In genomic region chr12:56601503-56601902, GRCh38 we compare ENCODE assay signal across 8 cellular contexts. TPM values are rescaled to one million over a fixed set of nuclear protein-coding genes. Genes with fewer than 3 reads are reported as not detected.
DNase-seq lines count a peak whose midpoint lies in the region; ATAC-seq and TF ChIP-seq lines count a peak whose summit lies in the region.

No MANE protein-coding gene starts in this region.

- intact Hi-C loops in aorta (cut with DNase I) = no loop called here

- TF ChIP-seq CTCF in endothelial cell (IDR thresholded peaks at IDR 0.05; ENCODE audit: unreplicated experiment) = no peak

- no peak overlapping the region for H3K27ac Mint-ChIP-seq in endothelial cell (ENCODE audit: unreplicated experiment)

- peak; percentile 65 for DNase-seq in NCI-H82 (lab: John Stamatoyannopoulos, UW)
- DNase-seq in NCI-H82 treated with DMSO at 0.1 percent for 48 hours (lab: John Stamatoyannopoulos, UW; ENCODE audit: unreplicated experiment) = no peak
- DNase-seq in T-helper 22 cell (ENCODE audit: low read depth) = peak; percentile 5
- peak; percentile 28 for DNase-seq in endothelial cell (ENCODE audit: low spot score)
- peak; percentile 2 to 15 for DNase-seq in stimulated activated CD4-positive, alpha-beta T cell treated with anti-CD3 and anti-CD28 coated beads, Interleukin-4, amount 100 ng/mL, for 48 hours (ENCODE audit: low read depth in 2 of 2)
- DNase-seq in medulla oblongata (ENCODE audit: extremely low spot score) = no peak
- no peak for DNase-seq in aorta

- peaks cover 5 to 28% of the 10 kb centered on the region in 2 donors for H3K36me3 ChIP-seq in aorta (ENCODE audit: control insufficient read depth in 1 of 2, insufficient read depth in 2 of 2, low read length in 1 of 2)

- ATAC-seq in HG02678 (IDR thresholded peaks at IDR 0.05; ENCODE audit: unreplicated experiment) = no peak
- ATAC-seq in aorta (ENCODE audit: low FRiP score) = no peak

- 57 to 61% methylated on average over 3 of the region's 3 CpGs for WGBS in aorta, 2 donors

- no peak overlapping the region for H3K4me3 ChIP-seq in aorta (ENCODE audit: low read length in 2 of 2)

- peaks cover 10% of the 10 kb centered on the region for H3K27me3 Mint-ChIP-seq in endothelial cell (ENCODE audit: unreplicated experiment)

- H3K9me3 Mint-ChIP-seq in endothelial cell (ENCODE audit: unreplicated experiment) = no peaks in the 10 kb centered on the region

- H3K36me3 Mint-ChIP-seq in endothelial cell (ENCODE audit: low read depth, unreplicated experiment) = peaks cover 76% of the 10 kb centered on the region

- no peaks in the 10 kb centered on the region for H3K4me1 ChIP-seq in aorta (ENCODE audit: control insufficient read depth in 1 of 2, insufficient read depth in 2 of 2, low read length in 2 of 2)

- H3K4me3 Mint-ChIP-seq in endothelial cell (ENCODE audit: unreplicated experiment) = peak overlapping the region; percentile 35

- H3K9me3 ChIP-seq in aorta (ENCODE audit: control insufficient read depth, low read length) = no peaks in the 10 kb centered on the region

- no peaks in the 10 kb centered on the region for H3K27me3 ChIP-seq in aorta (ENCODE audit: control insufficient read depth in 1 of 2, insufficient read depth in 2 of 2, low read length in 1 of 2)

- no peaks in the 10 kb centered on the region for H3K4me1 Mint-ChIP-seq in endothelial cell (ENCODE audit: unreplicated experiment)

- H3K27ac ChIP-seq in aorta (ENCODE audit: low read depth in 1 of 2, low read length in 2 of 2) = no peak overlapping the region

RNA-seq across cellular contexts. Expression of gene BAZ2A, which starts 28.6 kb away (rescaled TPM):
- total RNA-seq in endothelial cell (ENCODE audit: unreplicated experiment) (165 TPM), aorta (100 to 1,000 TPM in 1 of 2 donors, 10 to 100 TPM in 1; 89.3 to 130 TPM)
- polyA plus RNA-seq in aorta = 10 to 100 TPM; 15.2 to 35.2 TPM

RNA-seq across cellular contexts. Expression of gene ATP5F1B, which starts 44.3 kb away (rescaled TPM):
- total RNA-seq in endothelial cell (ENCODE audit: unreplicated experiment) (519 TPM), aorta (100 to 1,000 TPM; 216 to 262 TPM)
- polyA plus RNA-seq in aorta = 100 to 1,000 TPM; 289 to 327 TPM

Comparison
In these comparisons a context has a peak if more than half of its experiments do, and no peak if none do; other contexts are left out.
1. DNase-seq: peak in NCI-H82 (single experiment), T-helper 22 cell (single experiment), endothelial cell (single experiment) and stimulated activated CD4-positive, alpha-beta T cell treated with anti-CD3 and anti-CD28 coated beads, Interleukin-4, amount 100 ng/mL, for 48 hours (2 of 2); none in NCI-H82 treated with DMSO at 0.1 percent for 48 hours (single experiment), medulla oblongata (single experiment) and aorta (0 of 2).